ENCODE assay signal across 13 cellular contexts in the genomic region with DNA sequence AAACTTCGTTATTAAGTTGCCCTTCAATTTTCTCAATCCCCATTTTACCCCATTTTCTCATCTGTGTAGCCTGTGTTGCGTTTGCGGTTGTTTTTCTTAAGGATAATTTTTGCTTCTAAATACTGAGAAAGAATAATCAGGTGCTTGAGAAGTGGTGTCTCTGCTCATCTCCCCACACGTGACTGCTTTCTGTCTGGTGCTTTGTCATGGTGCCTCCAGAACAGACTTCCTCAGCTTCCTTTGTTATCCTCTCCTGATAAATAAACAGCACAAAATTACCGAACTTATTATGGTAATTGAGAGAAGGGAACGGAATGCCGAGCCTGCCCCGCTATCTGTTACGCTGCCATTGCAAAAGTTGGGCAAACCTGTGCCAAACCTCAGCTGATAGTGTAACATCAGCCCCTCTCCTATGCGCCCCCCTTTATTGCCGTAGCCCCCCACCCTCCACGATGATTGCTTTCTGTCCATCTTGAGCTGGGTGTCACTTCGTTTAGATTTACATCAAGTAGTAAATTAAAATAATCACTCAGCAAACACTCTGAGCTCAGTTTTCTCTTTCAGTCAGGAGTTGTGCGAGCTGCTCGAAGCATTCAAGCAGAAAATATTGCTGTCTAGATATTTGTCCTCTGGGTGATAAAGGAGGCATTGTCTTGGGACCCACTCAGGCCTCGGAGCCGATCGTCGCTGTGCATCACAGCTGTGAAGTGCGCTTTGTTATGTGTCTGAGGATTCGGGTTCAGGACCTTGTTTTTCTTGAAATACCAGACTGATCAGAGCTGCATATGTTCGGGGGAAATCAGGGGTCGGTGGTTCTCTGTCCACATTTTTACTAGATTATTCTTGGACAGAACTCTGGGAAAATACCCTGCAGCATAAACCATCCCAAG.
A peak's percentile ranks its signal among the peaks of the same experiment; 100 is the strongest.
DNase-seq lines count a peak whose midpoint lies in the region; ATAC-seq and TF ChIP-seq lines count a peak whose summit lies in the region.
"Had no signal": no experiment of that assay in that cellular context is flagged by ENCODE, and none has a peak within 500 bp of the region (broad histone marks: within the 10 kb centered on the region; RNA-seq: fewer than 3 reads in every experiment).

No MANE protein-coding gene starts in this region.

- no peaks in the 10 kb centered on the region for H3K9me3 ChIP-seq in trophoblast cell (ENCODE audit: insufficient read depth, low read depth, low read length)
- H3K9me3 ChIP-seq: adrenal gland, SK-N-SH had no signal

- no peak overlapping the region for H4K12ac ChIP-seq in trophoblast cell (ENCODE audit: low read depth, low read length)

- H2BK120ac ChIP-seq in trophoblast cell (ENCODE audit: insufficient read depth, low read length, poor library complexity), result peak overlapping the region; percentile 14

- DNase-seq in M059J (ENCODE audit: low read depth) (peak; percentile 1), NCI-H526 treated with DMSO at 0.1 percent for 48 hours (lab: John Stamatoyannopoulos, UW) (peak; percentile 95), foreskin melanocyte (peak; percentile 84), trophoblast cell (peak in 1 of 2 donors; percentile 1), dermis blood vessel endothelial cell (no peak), UCSD-AML1 (lab: John Stamatoyannopoulos, UW; ENCODE audit: unreplicated experiment) (no peak), lower leg skin (ENCODE audit: low spot score in 2 of 2) (no peak)
- DNase-seq: adrenal gland; CD8-positive, alpha-beta T cell; MM.1S; SK-N-SH; WERI-Rb-1 had no signal

- no peak overlapping the region for H3K23ac ChIP-seq in trophoblast cell (ENCODE audit: low read length)

- peak overlapping the region; percentile 57 for H3K14ac ChIP-seq in trophoblast cell (ENCODE audit: low read length)

- peak overlapping the region; percentile 61 for H3K18ac ChIP-seq in trophoblast cell (ENCODE audit: low read length)

- TF ChIP-seq CTCF in lower leg skin (IDR thresholded peaks at IDR 0.05), result no peak

- peak overlapping the region; percentile 19 for H2BK12ac ChIP-seq in trophoblast cell (ENCODE audit: low read length)

- no CpG with 5 or more reads among the region's 23 CpGs for WGBS in trophoblast cell (ENCODE audit: extremely low coverage, insufficient coverage, insufficient read length)
- WGBS in lower leg skin, 2 donors, result 58 to 64% methylated on average over 23 of the region's 23 CpGs

- no peaks in the 10 kb centered on the region for H3K27me3 ChIP-seq in trophoblast cell (ENCODE audit: insufficient read depth, low read length)
- H3K27me3 ChIP-seq: adrenal gland had no signal

- H3K79me1 ChIP-seq in trophoblast cell (ENCODE audit: low read length), result peaks cover 6% of the 10 kb centered on the region

- H3K4me3 ChIP-seq in trophoblast cell (ENCODE audit: low read depth, low read length) (no peak overlapping the region), lower leg skin (ENCODE audit: low read depth, poor library complexity, severe bottlenecking) (no peak overlapping the region)
- H3K4me3 ChIP-seq: adrenal gland had no signal

- no peaks in the 10 kb centered on the region for H3K36me3 ChIP-seq in trophoblast cell (ENCODE audit: control insufficient read depth in 1 of 2, insufficient read depth in 2 of 2, low read length in 2 of 2)
- H3K36me3 ChIP-seq: adrenal gland, WERI-Rb-1 had no signal

- H3K4me1 ChIP-seq in trophoblast cell (ENCODE audit: control insufficient read depth in 1 of 2, insufficient read depth in 2 of 2, low read length in 2 of 2), result peaks cover 4 to 6% of the 10 kb centered on the region in 2 experiments
- H3K4me1 ChIP-seq: adrenal gland had no signal

- peak overlapping the region; percentile 43 for H2AFZ ChIP-seq in trophoblast cell (ENCODE audit: insufficient read depth, low read length, poor library complexity)

- H2BK5ac ChIP-seq in trophoblast cell (ENCODE audit: low read depth, low read length, poor library complexity), result peak overlapping the region; percentile 45

- no peak for ATAC-seq in HG02885 (IDR thresholded peaks at IDR 0.05; ENCODE audit: poor library complexity, unreplicated experiment)
- ATAC-seq: CD8-positive, alpha-beta T cell had no signal

- H2AK5ac ChIP-seq in trophoblast cell (ENCODE audit: low read length), result no peak overlapping the region

- no peaks in the 10 kb centered on the region for H3K79me2 ChIP-seq in trophoblast cell (ENCODE audit: control insufficient read depth, insufficient read depth, low read length, poor library complexity)

- no peak overlapping the region for H3K9ac ChIP-seq in trophoblast cell (ENCODE audit: low read length)
- H3K9ac ChIP-seq: SK-N-SH had no signal

- H3K27ac ChIP-seq in trophoblast cell (ENCODE audit: low read depth, low read length), result peak overlapping the region; percentile 51
- H3K27ac ChIP-seq: adrenal gland, WERI-Rb-1 had no signal

- peak overlapping the region; percentile 64 for H4K91ac ChIP-seq in trophoblast cell (ENCODE audit: low read depth, low read length)

- H3K4me2 ChIP-seq in trophoblast cell (ENCODE audit: low read length), result peak overlapping the region; percentile 49
- H3K4me2 ChIP-seq: SK-N-SH had no signal

- peak overlapping the region; percentile 59 for H3K4ac ChIP-seq in trophoblast cell (ENCODE audit: low read depth, low read length)

- TF ChIP-seq POLR2A in lower leg skin (IDR thresholded peaks at IDR 0.05), result no peak

- H4K8ac ChIP-seq in trophoblast cell (ENCODE audit: low read depth, low read length), result peak overlapping the region; percentile 46

- intact Hi-C loops in lower leg skin (cut with DNase I; ENCODE audit: low total_unique reads), result no loop called here

Comparison
In these comparisons a context has a peak if more than half of its experiments do, and no peak if none do; other contexts are left out.
1. DNase-seq: peak in M059J (single experiment), NCI-H526 treated with DMSO at 0.1 percent for 48 hours (single experiment) and foreskin melanocyte (single experiment); none in dermis blood vessel endothelial cell (single experiment), UCSD-AML1 (single experiment) and lower leg skin (0 of 2).